In genomic region chr7:49717547-49717946, GRCh38 we compare ENCODE assay signal across 9 cellular contexts. TPM values are rescaled to one million over a fixed set of nuclear protein-coding genes. Genes with fewer than 3 reads are reported as not detected.
"Had no signal": no experiment of that assay in that cellular context is flagged by ENCODE, and none has a peak within 500 bp of the region (broad histone marks: within the 10 kb centered on the region; RNA-seq: fewer than 3 reads in every experiment).

No MANE protein-coding gene starts in this region.

- H3K36me3 ChIP-seq: HAP-1 had no signal

- H3K27ac ChIP-seq: GM23248 had no signal

- DNase-seq: GM23248, GOT3, H7, H9, HCEC 1CT, HFFc6 had no signal

- H3K9ac ChIP-seq: GM23248 had no signal

- ATAC-seq: GM23338, HCT116 had no signal

- H3K9me3 ChIP-seq: HAP-1 had no signal

- H3K4me3 ChIP-seq: GM23248, GM23338, HAP-1 had no signal

- H3K4me1 ChIP-seq: HAP-1 had no signal

RNA-seq across cellular contexts. Expression of gene VWC2, which starts 55.9 kb away (rescaled TPM):
- total RNA-seq: GM23248, HFFc6 had no signal
